9 cellular contexts compared by ENCODE assay signal in the genomic region with DNA sequence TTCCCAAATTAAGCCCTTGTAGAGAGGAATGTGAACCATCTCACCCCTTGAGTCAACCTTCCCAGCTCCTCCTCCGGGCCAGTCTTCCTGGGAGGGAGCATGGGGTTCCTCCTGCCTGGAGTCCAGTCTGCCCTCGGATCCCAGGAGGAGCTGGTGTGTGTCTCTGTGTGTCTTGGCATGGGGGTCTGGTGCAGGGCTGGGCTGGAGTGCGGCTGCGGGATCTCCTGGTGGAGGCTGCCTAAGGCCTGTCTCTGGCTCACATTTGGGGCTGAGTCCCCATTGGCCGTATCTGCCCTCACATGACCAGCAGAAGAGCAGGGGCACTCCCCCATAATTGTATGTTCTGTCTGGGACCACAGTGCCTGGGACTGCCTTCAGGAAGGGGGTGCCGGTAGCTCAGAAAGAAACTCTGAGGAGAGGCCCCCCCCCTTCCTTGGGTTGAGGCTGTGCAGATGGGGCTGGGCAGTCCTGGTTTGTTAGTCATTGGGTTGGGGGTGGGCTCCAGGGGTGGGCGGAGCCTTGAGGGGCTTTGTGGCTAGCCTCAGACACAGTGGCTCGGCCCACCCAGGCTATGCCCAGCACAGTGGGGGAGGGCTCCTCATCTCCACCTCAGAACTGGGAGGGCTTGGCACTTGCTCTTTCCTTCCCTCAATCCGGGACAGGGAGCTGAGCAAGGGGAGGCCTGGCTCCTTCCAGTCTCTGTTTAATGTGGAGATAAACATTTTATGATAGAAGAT. TPM values are rescaled to one million over a fixed set of nuclear protein-coding genes. Genes with fewer than 3 reads are reported as not detected.
A peak's percentile ranks its signal among the peaks of the same experiment; 100 is the strongest.
DNase-seq lines count a peak whose midpoint lies in the region; ATAC-seq and TF ChIP-seq lines count a peak whose summit lies in the region.
"Had no signal": no experiment of that assay in that cellular context is flagged by ENCODE, and none has a peak within 500 bp of the region (broad histone marks: within the 10 kb centered on the region; RNA-seq: fewer than 3 reads in every experiment).

No MANE protein-coding gene starts in this region.

- H3K9me3 Mint-ChIP-seq in H9 = no peaks in the 10 kb centered on the region; a peak in 1 of 5 replicates
- H3K9me3 Mint-ChIP-seq: activated CD4-positive, alpha-beta T cell treated with anti-CD3 and anti-CD28 coated beads, Interleukin-2, amount 10 ng/mL, durations not matched to agents 7 days and 5 days had no signal

- H3F3A ChIP-seq in smooth muscle cell (ENCODE audit: low read depth) = peaks cover 13% of the 10 kb centered on the region

- H4K8ac ChIP-seq in H9 (replicated peaks; ENCODE audit: insufficient read length, low read depth, low read length) = no peak overlapping the region

- H4K20me1 ChIP-seq in H9 (ENCODE audit: control insufficient read depth, insufficient read depth, insufficient read length) (no peaks in the 10 kb centered on the region), smooth muscle cell (ENCODE audit: low read depth) (no peaks in the 10 kb centered on the region)

- peak overlapping the region; percentile 33 for H3K18ac ChIP-seq in H9 (ENCODE audit: insufficient read length, low read depth, low read length)

- TF ChIP-seq CTCF in H9 (conservative IDR thresholded peaks at IDR 0.05) (no peak), smooth muscle cell (IDR thresholded peaks at IDR 0.05; ENCODE audit: borderline replicate concordance, insufficient read depth, poor library complexity, severe bottlenecking) (no peak)

- H3K9me3 ChIP-seq in H9 (ENCODE audit: control insufficient read depth, low read depth, low read length) (no peaks in the 10 kb centered on the region), SJSA1 (replicated peaks) (no peaks in the 10 kb centered on the region), right cardiac atrium (ENCODE audit: control insufficient read depth, low read length) (no peaks in the 10 kb centered on the region), smooth muscle cell (replicated peaks; ENCODE audit: low read depth) (no peaks in the 10 kb centered on the region)

- no peak overlapping the region for H2BK12ac ChIP-seq in H9 (ENCODE audit: insufficient read length, low read depth, low read length)

- no peak for ATAC-seq in right cardiac atrium
- ATAC-seq in HG02763 (IDR thresholded peaks at IDR 0.05; ENCODE audit: unreplicated experiment) = no peak
- ATAC-seq in HG02840 (IDR thresholded peaks at IDR 0.05; ENCODE audit: low FRiP score, unreplicated experiment) = no peak

- DNase-seq in H9 (peak; percentile 88), SJSA1 (ENCODE audit: low read depth in 1 of 2, low spot score in 2 of 2) (peak; percentile 96), right cardiac atrium (peak in 2 of 3 donors; percentile 48 to 64), smooth muscle cell (lab: John Stamatoyannopoulos, UW; ENCODE audit: unreplicated experiment) (peak; percentile 63), NOMO-1 (lab: John Stamatoyannopoulos, UW; ENCODE audit: unreplicated experiment in 2 of 2) (no peak), middle frontal gyrus (ENCODE audit: extremely low spot score, low spot score) (no peak)

- H3K4me3 Mint-ChIP-seq in H9 = peak overlapping the region; percentile 38 to 99
- H3K4me3 Mint-ChIP-seq: activated CD4-positive, alpha-beta T cell treated with anti-CD3 and anti-CD28 coated beads, Interleukin-2, amount 10 ng/mL, durations not matched to agents 7 days and 5 days had no signal

- no peak overlapping the region for H2BK120ac ChIP-seq in H9 (ENCODE audit: low read depth, low read length, poor library complexity, severe bottlenecking)

- H3K27ac ChIP-seq in H9 (ENCODE audit: insufficient read length, low read depth, low read length) = no peak overlapping the region
- peak overlapping the region; percentile 63 for H3K27ac ChIP-seq in SJSA1
- H3K27ac ChIP-seq in right cardiac atrium (ENCODE audit: low read length) = no peak overlapping the region
- peak overlapping the region; percentile 71 for H3K27ac ChIP-seq in smooth muscle cell (ENCODE audit: low read depth)

- H3K79me2 ChIP-seq in H9 (ENCODE audit: insufficient read depth, low read length) (peaks cover 13% of the 10 kb centered on the region; the same call in 1 of the 2 replicates), smooth muscle cell (ENCODE audit: low read depth) (peaks cover 14% of the 10 kb centered on the region)

- H3K56ac ChIP-seq in H9 (ENCODE audit: insufficient read length, low read depth, low read length) = no peak overlapping the region

- H2BK15ac ChIP-seq in H9 (ENCODE audit: low read depth, low read length) = no peak overlapping the region

- no peak overlapping the region for H4K91ac ChIP-seq in H9 (ENCODE audit: insufficient read length, low read depth, low read length)

- no peak overlapping the region for H3K23ac ChIP-seq in H9 (ENCODE audit: insufficient read length, low read depth, low read length)

- H3K23me2 ChIP-seq in H9 (ENCODE audit: insufficient read length, low read depth, low read length, poor library complexity, severe bottlenecking) = peaks cover 28% of the 10 kb centered on the region

- H3T11ph ChIP-seq in H9 (ENCODE audit: low read length) = no peak overlapping the region

- H3K4ac ChIP-seq in H9 (ENCODE audit: low read depth, low read length) = no peak overlapping the region

- peaks cover 48 to 74% of the 10 kb centered on the region in 2 experiments for H3K4me1 Mint-ChIP-seq in H9

- H2AFZ ChIP-seq in H9 (ENCODE audit: low read length) (no peak overlapping the region), smooth muscle cell (ENCODE audit: low read depth) (no peak overlapping the region)

- H3K27me3 Mint-ChIP-seq in H9 (ENCODE audit: low read depth) = peaks cover 38% of the 10 kb centered on the region

- peaks cover 13 to 18% (median 15%) of the 10 kb centered on the region in 3 experiments for H3K36me3 Mint-ChIP-seq in H9 (ENCODE audit: insufficient read depth in 1 of 3, low read depth in 3 of 3)

- H2AK5ac ChIP-seq in H9 (ENCODE audit: insufficient read length, low read length) = no peak overlapping the region

- no peak overlapping the region for H2BK5ac ChIP-seq in H9 (ENCODE audit: insufficient read length, low read length)

- peak overlapping the region; percentile 56 for H3K4me2 ChIP-seq in H9 (ENCODE audit: insufficient read depth, insufficient read length, low read length)
- peak overlapping the region; percentile 98 for H3K4me2 ChIP-seq in smooth muscle cell

- WGBS in H9 (ENCODE audit: extremely low coverage, insufficient read length, low lambda C conversion rate) = no CpG with 5 or more reads among the region's 9 CpGs
- WGBS in right cardiac atrium = 30% methylated on average over 9 of the region's 9 CpGs
- 6% methylated on average over 8 of the region's 9 CpGs for WGBS in smooth muscle cell (ENCODE audit: low lambda C conversion rate)

- no peaks in the 10 kb centered on the region; the same call in 1 of the 2 replicates for H3K4me1 ChIP-seq in H9 (ENCODE audit: insufficient read depth, low read length)
- peaks cover 50% of the 10 kb centered on the region for H3K4me1 ChIP-seq in SJSA1 (replicated peaks)
- H3K4me1 ChIP-seq in right cardiac atrium (ENCODE audit: control insufficient read depth, insufficient read depth, low read length) = peaks cover 21% of the 10 kb centered on the region
- peaks cover 50% of the 10 kb centered on the region for H3K4me1 ChIP-seq in smooth muscle cell (ENCODE audit: low read depth)

- no peak overlapping the region for H3K14ac ChIP-seq in H9 (ENCODE audit: insufficient read depth, low read length)

- H3K27me3 ChIP-seq in H9 (ENCODE audit: insufficient read depth, low read length) (peaks cover 16% of the 10 kb centered on the region), SJSA1 (replicated peaks) (no peaks in the 10 kb centered on the region), right cardiac atrium (ENCODE audit: control insufficient read depth, insufficient read depth) (no peaks in the 10 kb centered on the region), smooth muscle cell (ENCODE audit: low read depth) (peaks cover 26% of the 10 kb centered on the region)

- H2BK20ac ChIP-seq in H9 (ENCODE audit: low read depth, low read length, poor library complexity, severe bottlenecking) = no peak overlapping the region

- peak overlapping the region; percentile 4 for H3K9ac ChIP-seq in H9 (ENCODE audit: extremely low read depth, insufficient read length, low read length)
- H3K9ac ChIP-seq in smooth muscle cell (ENCODE audit: low read depth) = no peak overlapping the region

- H3K36me3 ChIP-seq in SJSA1 = peaks cover 22% of the 10 kb centered on the region
- no peaks in the 10 kb centered on the region for H3K36me3 ChIP-seq in smooth muscle cell (ENCODE audit: low read depth)

- H3K27ac Mint-ChIP-seq in H9 = peak overlapping the region; percentile 85 to 94 (median 93); a peak in 6 of 7 replicates
- H3K27ac Mint-ChIP-seq: activated CD4-positive, alpha-beta T cell treated with anti-CD3 and anti-CD28 coated beads, Interleukin-2, amount 10 ng/mL, durations not matched to agents 7 days and 5 days had no signal

- peak overlapping the region; percentile 25 for H3K4me3 ChIP-seq in SJSA1
- H3K4me3 ChIP-seq in right cardiac atrium (ENCODE audit: low read length) = no peak overlapping the region
- peak overlapping the region; percentile 66 for H3K4me3 ChIP-seq in smooth muscle cell

- H3K79me1 ChIP-seq in H9 (ENCODE audit: insufficient read depth, low read depth, low read length, poor library complexity, severe bottlenecking) = peaks cover 9% of the 10 kb centered on the region

- H4K5ac ChIP-seq in H9 (ENCODE audit: insufficient read length, low read depth, low read length) = no peak overlapping the region

- intact Hi-C loops in right cardiac atrium (cut with DNase I) = no loop called here

RNA-seq across cellular contexts. Expression of gene C1QTNF5, which starts 2.9 kb away (rescaled TPM):
- total RNA-seq in H9 (2021) (0.33 and 0.59 TPM in 2 replicates), right cardiac atrium (10 to 100 TPM; 21.4 to 31.0 (median 24.1) TPM), smooth muscle cell (1.4 and 7.0 TPM in 2 replicates)
- 0.11 TPM in 1 of 2 replicates, not detected in the other for total RNA-seq in SJSA1 (2014; rRNA removed; shearing (Covaris generic))
- polyA plus RNA-seq in right cardiac atrium (27.1 TPM), smooth muscle cell (5.2 and 7.2 TPM in 2 replicates)
- total RNA-seq: activated CD4-positive, alpha-beta T cell treated with anti-CD3 and anti-CD28 coated beads, Interleukin-2, amount 10 ng/mL, durations not matched to agents 7 days and 5 days had no signal

RNA-seq across cellular contexts. Expression of gene RNF26, which starts 3.4 kb away (rescaled TPM):
- total RNA-seq in H9 (2021) (56.2 and 57.6 TPM in 2 replicates), right cardiac atrium (10 to 100 TPM; 12.7 to 19.6 (median 15.2) TPM), smooth muscle cell (14.6 and 16.1 TPM in 2 replicates)
- 2.2 and 3.4 TPM in 2 replicates for total RNA-seq in SJSA1 (2014; rRNA removed; shearing (Covaris generic))
- polyA plus RNA-seq in right cardiac atrium (9.7 TPM), smooth muscle cell (53.3 and 63.1 TPM in 2 replicates)

RNA-seq across cellular contexts. Expression of gene MFRP, which starts 8.8 kb away (rescaled TPM):
- total RNA-seq in H9 (2021) (not detected in 2 replicates), right cardiac atrium (under 1 TPM in 1 of 4 donors, not detected in 3; 0.06 TPM), smooth muscle cell (not detected in 2 replicates)
- not detected in 2 replicates for total RNA-seq in SJSA1 (2014; rRNA removed; shearing (Covaris generic))
- polyA plus RNA-seq in right cardiac atrium (0.02 TPM), smooth muscle cell (not detected in 2 replicates)
- total RNA-seq: activated CD4-positive, alpha-beta T cell treated with anti-CD3 and anti-CD28 coated beads, Interleukin-2, amount 10 ng/mL, durations not matched to agents 7 days and 5 days had no signal

RNA-seq across cellular contexts. Expression of gene MCAM, which starts 20.8 kb away (rescaled TPM):
- total RNA-seq in H9 (2021) = 21.5 and 23.3 TPM in 2 replicates
- total RNA-seq in SJSA1 (2014; rRNA removed; shearing (Covaris generic)) = 272 and 358 TPM in 2 replicates
- total RNA-seq in right cardiac atrium = 100 to 1,000 TPM in 2 of 4 donors, 10 to 100 TPM in 2; 95.1 to 127 (median 104) TPM
- polyA plus RNA-seq in right cardiac atrium = 97.2 TPM
- total RNA-seq in smooth muscle cell = 138 and 160 TPM in 2 replicates
- 30.7 and 32.1 TPM in 2 replicates for polyA plus RNA-seq in smooth muscle cell

RNA-seq across cellular contexts. Expression of gene USP2, which starts 43.7 kb away (rescaled TPM):
- 5.7 and 7.6 TPM in 2 replicates for total RNA-seq in H9 (2021)
- 0.21 TPM in 1 of 2 replicates, not detected in the other for total RNA-seq in SJSA1 (2014; rRNA removed; shearing (Covaris generic))
- total RNA-seq in right cardiac atrium = 10 to 100 TPM; 57.3 to 98.4 (median 95.7) TPM
- polyA plus RNA-seq in right cardiac atrium = 57.1 TPM
- 1.4 and 1.8 TPM in 2 replicates for total RNA-seq in smooth muscle cell
- 0.25 and 2.5 TPM in 2 replicates for polyA plus RNA-seq in smooth muscle cell

Comparison
In these comparisons a context has a peak if more than half of its experiments do, and no peak if none do; other contexts are left out.
1. DNase-seq: peak in H9 (single experiment), SJSA1 (2 of 2), right cardiac atrium (2 of 3) and smooth muscle cell (single experiment); none in NOMO-1 (0 of 2) and middle frontal gyrus (single experiment).
2. H3K27ac ChIP-seq: peak in SJSA1 (single experiment) and smooth muscle cell (single experiment); none in H9 (single experiment) and right cardiac atrium (single experiment).